ENCODE assay signal across 8 cellular contexts in the genomic region with DNA sequence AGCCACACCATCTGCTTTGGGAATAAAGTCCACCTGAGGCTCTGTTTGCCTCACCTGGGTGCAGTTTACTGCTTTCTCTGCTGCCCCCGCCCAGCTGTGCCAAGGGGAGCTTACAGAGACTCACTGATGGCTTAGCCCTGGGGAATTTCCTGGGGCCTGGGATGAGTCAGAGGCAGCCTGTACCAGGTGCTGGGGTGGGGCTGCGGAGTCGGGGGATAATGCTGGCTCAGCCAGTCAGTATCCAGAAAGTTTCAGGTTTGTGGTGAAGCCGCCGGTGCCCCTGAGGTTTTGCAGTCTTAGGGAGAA. TPM values are rescaled to one million over a fixed set of nuclear protein-coding genes. Genes with fewer than 3 reads are reported as not detected.
A peak's percentile ranks its signal among the peaks of the same experiment; 100 is the strongest.
DNase-seq lines count a peak whose midpoint lies in the region; ATAC-seq and TF ChIP-seq lines count a peak whose summit lies in the region.

No MANE protein-coding gene starts in this region.

- H3K27me3 Mint-ChIP-seq in activated CD8-positive, alpha-beta T cell treated with anti-CD3 and anti-CD28 coated beads for 36 hours = no peaks in the 10 kb centered on the region
- H3K27me3 Mint-ChIP-seq in activated CD8-positive, alpha-beta T cell treated with anti-CD3 and anti-CD28 coated beads, Interleukin-2, amount 10 ng/mL, durations not matched to agents 7 days and 5 days (ENCODE audit: low read depth) = no peaks in the 10 kb centered on the region

- H3K4me2 ChIP-seq in OCI-LY3 (ENCODE audit: low read length) (peak overlapping the region; percentile 39), OCI-LY7 (ENCODE audit: low read length) (no peak overlapping the region)

- H3K9me3 ChIP-seq in OCI-LY3 (ENCODE audit: insufficient read depth, low read length) (no peaks in the 10 kb centered on the region), prostate gland (no peaks in the 10 kb centered on the region), OCI-LY7 (ENCODE audit: low read length) (no peaks in the 10 kb centered on the region)

- DNase-seq in activated CD8-positive, alpha-beta T cell treated with anti-CD3 and anti-CD28 coated beads for 36 hours = peak; percentile 28
- DNase-seq in activated CD8-positive, alpha-beta T cell treated with anti-CD3 and anti-CD28 coated beads, Interleukin-2, amount 10 ng/mL, durations not matched to agents 7 days and 5 days = no peak
- DNase-seq in epithelial cell of prostate (ENCODE audit: low read depth, low spot score) = peak; percentile 89
- DNase-seq in stimulated activated CD4-positive, alpha-beta T cell treated with anti-CD3 and anti-CD28 coated beads, Interleukin-4, amount 100 ng/mL, for 4 hours = peak; percentile 29 to 32
- no peak for DNase-seq in prostate gland (ENCODE audit: low spot score)
- DNase-seq in OCI-LY7 (ENCODE audit: low spot score) = no peak

- POLR2A ChIA-PET in activated CD8-positive, alpha-beta T cell treated with anti-CD3 and anti-CD28 coated beads for 36 hours (lab: Charles Lee) = no interaction called here
- POLR2A ChIA-PET in activated CD8-positive, alpha-beta T cell treated with anti-CD3 and anti-CD28 coated beads, Interleukin-2, amount 10 ng/mL, durations not matched to agents 7 days and 5 days (lab: Charles Lee) = no interaction called here
- POLR2A ChIA-PET in OCI-LY7 (lab: Charles Lee) = no interaction called here

- H3K4me1 ChIP-seq in OCI-LY3 (ENCODE audit: low read length) = peaks cover 19% of the 10 kb centered on the region
- peaks cover under 1% of the 10 kb centered on the region for H3K4me1 ChIP-seq in prostate gland (replicated peaks)
- H3K4me1 ChIP-seq in OCI-LY7 (ENCODE audit: insufficient read depth, low read length, poor library complexity, severe bottlenecking) = no peaks in the 10 kb centered on the region

- H3K4me3 ChIP-seq in OCI-LY3 (ENCODE audit: low read length) (no peak overlapping the region), prostate gland (no peak overlapping the region), OCI-LY7 (ENCODE audit: low read depth, low read length, poor library complexity, severe bottlenecking) (no peak overlapping the region)

- 52% methylated on average over 5 of the region's 5 CpGs for WGBS in prostate gland

- no peaks in the 10 kb centered on the region for H3K9me2 ChIP-seq in OCI-LY7 (ENCODE audit: insufficient read depth, low read length)

- H3K36me3 ChIP-seq in OCI-LY3 (replicated peaks; ENCODE audit: low read depth, low read length) (no peaks in the 10 kb centered on the region), prostate gland (peaks cover 0 to 4% of the 10 kb centered on the region in 2 donors), OCI-LY7 (ENCODE audit: insufficient read depth, low read length) (no peaks in the 10 kb centered on the region)

- BruUV-seq in OCI-LY7 (replicated peaks; lab: Mats Ljungman, UMichigan) = no TSS peak

- H3K79me2 ChIP-seq in OCI-LY3 (ENCODE audit: low read length) (no peaks in the 10 kb centered on the region), OCI-LY7 (ENCODE audit: insufficient read depth, low read depth, low read length) (no peaks in the 10 kb centered on the region)

- H3K27ac ChIP-seq in OCI-LY3 (ENCODE audit: low read length) = no peak overlapping the region
- peak overlapping the region; percentile 94 for H3K27ac ChIP-seq in epithelial cell of prostate
- H3K27ac ChIP-seq in prostate gland = no peak overlapping the region
- H3K27ac ChIP-seq in OCI-LY7 (ENCODE audit: low read depth, low read length, poor library complexity, severe bottlenecking) = no peak overlapping the region

- TF ChIP-seq CTCF in activated CD8-positive, alpha-beta T cell treated with anti-CD3 and anti-CD28 coated beads for 36 hours (IDR thresholded peaks at IDR 0.05) = no peak
- TF ChIP-seq CTCF in OCI-LY3 (IDR thresholded peaks at IDR 0.05; ENCODE audit: low read depth, low read length) = no peak
- no peak for TF ChIP-seq CTCF in prostate gland (IDR thresholded peaks at IDR 0.05)
- no peak for TF ChIP-seq CTCF in OCI-LY7 (conservative IDR thresholded peaks at IDR 0.05; ENCODE audit: low read length)

- H3K4me1 Mint-ChIP-seq in activated CD8-positive, alpha-beta T cell treated with anti-CD3 and anti-CD28 coated beads for 36 hours (ENCODE audit: low read depth) = peaks cover 19% of the 10 kb centered on the region
- H3K4me1 Mint-ChIP-seq in activated CD8-positive, alpha-beta T cell treated with anti-CD3 and anti-CD28 coated beads, Interleukin-2, amount 10 ng/mL, durations not matched to agents 7 days and 5 days (ENCODE audit: low read depth) = peaks cover 66% of the 10 kb centered on the region

- intact Hi-C loops in activated CD8-positive, alpha-beta T cell treated with anti-CD3 and anti-CD28 coated beads for 36 hours (cut with micrococcal nuclease) = no loop called here
- intact Hi-C loops in prostate gland (cut with DNase I) (no loop called here), OCI-LY7 (cut with micrococcal nuclease; ENCODE audit: unreplicated experiment) (no loop called here)

- H4K20me1 ChIP-seq in OCI-LY3 (ENCODE audit: insufficient read depth, low read length) (no peaks in the 10 kb centered on the region), OCI-LY7 (ENCODE audit: insufficient read depth, low read length) (no peaks in the 10 kb centered on the region)

- H3K27ac Mint-ChIP-seq in activated CD8-positive, alpha-beta T cell treated with anti-CD3 and anti-CD28 coated beads for 36 hours = no peak overlapping the region
- no peak overlapping the region for H3K27ac Mint-ChIP-seq in activated CD8-positive, alpha-beta T cell treated with anti-CD3 and anti-CD28 coated beads, Interleukin-2, amount 10 ng/mL, durations not matched to agents 7 days and 5 days

- TF ChIP-seq POLR2A in prostate gland (IDR thresholded peaks at IDR 0.05) = no peak

- ATAC-seq in activated CD8-positive, alpha-beta T cell treated with anti-CD3 and anti-CD28 coated beads for 36 hours = peak; percentile 40
- ATAC-seq in activated CD8-positive, alpha-beta T cell treated with anti-CD3 and anti-CD28 coated beads, Interleukin-2, amount 10 ng/mL, durations not matched to agents 7 days and 5 days = no peak
- no peak for ATAC-seq in HG03457 (IDR thresholded peaks at IDR 0.05; ENCODE audit: unreplicated experiment)

- H2AFZ ChIP-seq in OCI-LY3 (ENCODE audit: low read depth, low read length) = no peak overlapping the region
- H2AFZ ChIP-seq in OCI-LY7 (ENCODE audit: low read length) = no peak overlapping the region

- H3K9me3 Mint-ChIP-seq in activated CD8-positive, alpha-beta T cell treated with anti-CD3 and anti-CD28 coated beads for 36 hours = no peaks in the 10 kb centered on the region
- no peaks in the 10 kb centered on the region for H3K9me3 Mint-ChIP-seq in activated CD8-positive, alpha-beta T cell treated with anti-CD3 and anti-CD28 coated beads, Interleukin-2, amount 10 ng/mL, durations not matched to agents 7 days and 5 days (ENCODE audit: insufficient read depth)

- H3K9ac ChIP-seq in OCI-LY3 (ENCODE audit: low read length) = no peak overlapping the region

- no peaks in the 10 kb centered on the region for H3K36me3 Mint-ChIP-seq in activated CD8-positive, alpha-beta T cell treated with anti-CD3 and anti-CD28 coated beads for 36 hours (ENCODE audit: low read depth)
- peaks cover 5% of the 10 kb centered on the region for H3K36me3 Mint-ChIP-seq in activated CD8-positive, alpha-beta T cell treated with anti-CD3 and anti-CD28 coated beads, Interleukin-2, amount 10 ng/mL, durations not matched to agents 7 days and 5 days (ENCODE audit: low read depth)

- no peak overlapping the region for H3K4me3 Mint-ChIP-seq in activated CD8-positive, alpha-beta T cell treated with anti-CD3 and anti-CD28 coated beads for 36 hours
- H3K4me3 Mint-ChIP-seq in activated CD8-positive, alpha-beta T cell treated with anti-CD3 and anti-CD28 coated beads, Interleukin-2, amount 10 ng/mL, durations not matched to agents 7 days and 5 days = no peak overlapping the region

- H3K27me3 ChIP-seq in OCI-LY3 (ENCODE audit: low read depth, low read length) (peaks cover 8% of the 10 kb centered on the region; the same call in 1 of the 2 replicates), prostate gland (replicated peaks; ENCODE audit: insufficient read depth) (no peaks in the 10 kb centered on the region)

- CTCF ChIA-PET in activated CD8-positive, alpha-beta T cell treated with anti-CD3 and anti-CD28 coated beads for 36 hours (lab: Charles Lee) = no interaction called here
- CTCF ChIA-PET in activated CD8-positive, alpha-beta T cell treated with anti-CD3 and anti-CD28 coated beads, Interleukin-2, amount 10 ng/mL, durations not matched to agents 7 days and 5 days (lab: Charles Lee) = no interaction called here
- CTCF ChIA-PET in OCI-LY7 (lab: Charles Lee; ENCODE audit: unreplicated experiment) = no interaction called here

RNA-seq across cellular contexts. Expression of a gene that starts 22.3 kb away (rescaled TPM):
- total RNA-seq in activated CD8-positive, alpha-beta T cell treated with anti-CD3 and anti-CD28 coated beads for 36 hours = 1 to 10 TPM; 2.7 to 2.8 TPM
- total RNA-seq in activated CD8-positive, alpha-beta T cell treated with anti-CD3 and anti-CD28 coated beads, Interleukin-2, amount 10 ng/mL, durations not matched to agents 7 days and 5 days = 1 to 10 TPM; 7.3 to 7.8 TPM
- total RNA-seq in prostate gland (10 to 100 TPM; 57.8 to 69.7 TPM), OCI-LY7 (2022) (not detected in 2 replicates)
- total RNA-seq in OCI-LY7 (2014; rRNA removed; shearing (Covaris generic)) = not detected in 2 replicates

Comparison
In these comparisons a context has a peak if more than half of its experiments do, and no peak if none do; other contexts are left out.
1. DNase-seq: peak in activated CD8-positive, alpha-beta T cell treated with anti-CD3 and anti-CD28 coated beads for 36 hours (single experiment), epithelial cell of prostate (single experiment) and stimulated activated CD4-positive, alpha-beta T cell treated with anti-CD3 and anti-CD28 coated beads, Interleukin-4, amount 100 ng/mL, for 4 hours (2 of 2); none in activated CD8-positive, alpha-beta T cell treated with anti-CD3 and anti-CD28 coated beads, Interleukin-2, amount 10 ng/mL, durations not matched to agents 7 days and 5 days (single experiment), prostate gland (single experiment) and OCI-LY7 (single experiment).
2. RNA of a gene that starts 22.3 kb away (total RNA-seq): 57.8 to 69.7 TPM in prostate gland; 7.3 to 7.8 TPM in activated CD8-positive, alpha-beta T cell treated with anti-CD3 and anti-CD28 coated beads, Interleukin-2, amount 10 ng/mL, durations not matched to agents 7 days and 5 days, 2.7 to 2.8 TPM in activated CD8-positive, alpha-beta T cell treated with anti-CD3 and anti-CD28 coated beads for 36 hours and not detected in OCI-LY7; every median in the first group is over 4 times any median in the second.